24 cellular contexts compared by ENCODE assay signal in the genomic region with DNA sequence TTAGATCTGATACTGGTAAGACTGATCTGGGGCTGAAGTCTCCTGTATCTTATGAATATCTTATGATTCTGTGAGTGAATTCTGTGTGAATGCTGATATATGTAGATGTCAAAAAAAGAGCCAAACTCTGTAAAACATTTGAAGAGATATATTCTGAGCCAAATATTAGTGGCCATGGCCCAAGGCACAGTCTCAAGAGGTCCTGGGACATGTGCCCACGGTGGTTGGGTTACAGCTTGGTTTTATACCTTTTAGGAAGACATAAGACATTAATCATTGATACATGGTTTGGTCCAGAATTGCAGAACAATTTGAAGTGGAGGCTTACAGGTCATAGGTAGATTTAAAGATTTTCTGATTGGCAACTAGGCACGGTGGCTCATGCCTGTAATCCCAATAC.
A peak's percentile ranks its signal among the peaks of the same experiment; 100 is the strongest.
DNase-seq lines count a peak whose midpoint lies in the region; ATAC-seq and TF ChIP-seq lines count a peak whose summit lies in the region.
"Had no signal": no experiment of that assay in that cellular context is flagged by ENCODE, and none has a peak within 500 bp of the region (broad histone marks: within the 10 kb centered on the region; RNA-seq: fewer than 3 reads in every experiment).

No MANE protein-coding gene starts in this region.

- TF ChIP-seq CTCF in heart left ventricle (IDR thresholded peaks at IDR 0.05), result no peak
- no peak for TF ChIP-seq CTCF in HEK293 (tag by site-specific recombination; IDR thresholded peaks at IDR 0.05)

- peak; percentile 80 for ATAC-seq in Right ventricle myocardium superior (ENCODE audit: poor library complexity)
- no peak for ATAC-seq in heart left ventricle
- ATAC-seq in GM21619 (IDR thresholded peaks at IDR 0.05; ENCODE audit: unreplicated experiment), result no peak
- no peak for ATAC-seq in GM19467 (IDR thresholded peaks at IDR 0.05; ENCODE audit: unreplicated experiment)
- ATAC-seq: A549, HCT116 had no signal

- H4K91ac ChIP-seq in trophoblast cell (ENCODE audit: low read depth, low read length), result peak overlapping the region; percentile 34

- no peak overlapping the region for H2AK5ac ChIP-seq in trophoblast cell (ENCODE audit: low read length)

- H2BK12ac ChIP-seq in trophoblast cell (ENCODE audit: low read length), result peak overlapping the region; percentile 82

- no peak overlapping the region for H3K4ac ChIP-seq in trophoblast cell (ENCODE audit: low read depth, low read length)

- no peak overlapping the region for H3K4me2 ChIP-seq in trophoblast cell (ENCODE audit: low read length)
- H3K4me2 ChIP-seq: A549; BLaER1 treated with 17β-estradiol and CSF1 and Interleukin-3, amounts not matched to agents 10 nM and 100 nM; GM23338 had no signal

- no peak overlapping the region for H3K18ac ChIP-seq in trophoblast cell (ENCODE audit: low read length)

- no peak overlapping the region for H4K8ac ChIP-seq in trophoblast cell (ENCODE audit: low read depth, low read length)

- peak overlapping the region; percentile 75 for H3K14ac ChIP-seq in trophoblast cell (ENCODE audit: low read length)

- CTCF ChIA-PET in HEK293 (lab: Yijun Ruan, JAX), result interaction anchor here (0.6 to 0.9 kb wide), 2 partner anchors 10 to 207 kb away, joined by 3 read pairs; no protein-coding TSS in a partner anchor

- H3K27me3 ChIP-seq in heart left ventricle (no peaks in the 10 kb centered on the region), trophoblast cell (ENCODE audit: insufficient read depth, low read length) (no peaks in the 10 kb centered on the region)
- H3K27me3 ChIP-seq: BE2C; BLaER1 treated with 17β-estradiol and CSF1 and Interleukin-3, amounts not matched to agents 10 nM and 100 nM had no signal

- H3K9me3 ChIP-seq in heart left ventricle (no peaks in the 10 kb centered on the region), HEK293 (ENCODE audit: control insufficient read depth, insufficient read depth, low read depth, low read length) (no peaks in the 10 kb centered on the region), trophoblast cell (ENCODE audit: insufficient read depth, low read depth, low read length) (no peaks in the 10 kb centered on the region)
- H3K9me3 ChIP-seq: A549; BE2C; BLaER1 treated with 17β-estradiol and CSF1 and Interleukin-3, amounts not matched to agents 10 nM and 100 nM had no signal

- H3K4me3 ChIP-seq in heart left ventricle, result no peak overlapping the region
- H3K4me3 ChIP-seq in HEK293 (ENCODE audit: low read depth, low read length), result no peak overlapping the region
- H3K4me3 ChIP-seq in trophoblast cell (ENCODE audit: low read depth, low read length), result no peak overlapping the region
- H3K4me3 ChIP-seq: A549; BLaER1 treated with 17β-estradiol and CSF1 and Interleukin-3, amounts not matched to agents 10 nM and 100 nM; GM23338 had no signal

- H3K9ac ChIP-seq in trophoblast cell (ENCODE audit: low read length), result no peak overlapping the region
- H3K9ac ChIP-seq: BLaER1 treated with 17β-estradiol and CSF1 and Interleukin-3, amounts not matched to agents 10 nM and 100 nM had no signal

- no peak overlapping the region for H4K12ac ChIP-seq in trophoblast cell (ENCODE audit: low read depth, low read length)

- H3K27ac ChIP-seq in heart left ventricle (no peak overlapping the region), HEK293 (ENCODE audit: extremely low read depth, low read depth, low read length) (no peak overlapping the region), trophoblast cell (ENCODE audit: low read depth, low read length) (no peak overlapping the region)
- H3K27ac ChIP-seq: A549; BLaER1 treated with 17β-estradiol and CSF1 and Interleukin-3, amounts not matched to agents 10 nM and 100 nM had no signal

- peaks cover 23% of the 10 kb centered on the region for H3K79me1 ChIP-seq in trophoblast cell (ENCODE audit: low read length)

- DNase-seq in Right ventricle myocardium superior, result peak; percentile 48
- DNase-seq in heart left ventricle, result no peak
- DNase-seq in NCI-H446 treated with DMSO at 0.1 percent for 48 hours (lab: John Stamatoyannopoulos, UW), result peak; percentile 42
- DNase-seq in trophoblast cell, result no peak
- DNase-seq in globus pallidus (ENCODE audit: low spot score), result no peak
- DNase-seq: 8988T; ACHN; AML-193; BE2C; Calu3; CD4-positive, alpha-beta memory T cell; COR-L47; DMS53; DMS79 treated with DMSO at 0.1 percent for 48 hours; GF-D8; H9; HFFc6 had no signal

- no peak overlapping the region for H3K23ac ChIP-seq in trophoblast cell (ENCODE audit: low read length)

- peak overlapping the region; percentile 54 for H2BK5ac ChIP-seq in trophoblast cell (ENCODE audit: low read depth, low read length, poor library complexity)

- intact Hi-C loops in Right ventricle myocardium superior (cut with DNase I) (no loop called here), heart left ventricle (cut with DNase I) (loop anchor here in 1 of 10 donors (10.0 kb wide), 1 partner anchor 117 kb away; a partner anchor contains a TSS)

- H2AFZ ChIP-seq in trophoblast cell (ENCODE audit: insufficient read depth, low read length, poor library complexity), result no peak overlapping the region

- H3K36me3 ChIP-seq in heart left ventricle (no peaks in the 10 kb centered on the region), HEK293 (ENCODE audit: control insufficient read depth in 2 of 2, insufficient read depth in 1 of 2, low read length in 2 of 2) (no peaks in the 10 kb centered on the region), trophoblast cell (ENCODE audit: control insufficient read depth in 1 of 2, insufficient read depth in 2 of 2, low read length in 2 of 2) (no peaks in the 10 kb centered on the region)
- H3K36me3 ChIP-seq: BE2C; BLaER1 treated with 17β-estradiol and CSF1 and Interleukin-3, amounts not matched to agents 10 nM and 100 nM had no signal

- peaks cover 1% of the 10 kb centered on the region for H3K79me2 ChIP-seq in trophoblast cell (ENCODE audit: control insufficient read depth, insufficient read depth, low read length, poor library complexity)

- WGBS in heart left ventricle, 4 donors, result 55 to 78% (median 67%) methylated on average over 2 of the region's 2 CpGs
- no CpG with 5 or more reads among the region's 2 CpGs for WGBS in trophoblast cell (ENCODE audit: extremely low coverage, insufficient coverage, insufficient read length)

- H2BK120ac ChIP-seq in trophoblast cell (ENCODE audit: insufficient read depth, low read length, poor library complexity), result peak overlapping the region; percentile 64

- POLR2A ChIA-PET in HEK293 (lab: Yijun Ruan, JAX), result no interaction called here

- no peak for TF ChIP-seq POLR2A in heart left ventricle (IDR thresholded peaks at IDR 0.05)

- H3K4me1 ChIP-seq in heart left ventricle (peaks cover 0 to 6% (median 0%) of the 10 kb centered on the region in 12 donors), HEK293 (ENCODE audit: control insufficient read depth, insufficient read depth, low read length) (no peaks in the 10 kb centered on the region), trophoblast cell (ENCODE audit: control insufficient read depth in 1 of 2, insufficient read depth in 2 of 2, low read length in 2 of 2) (peaks cover 17 to 28% of the 10 kb centered on the region in 2 experiments)
- H3K4me1 ChIP-seq: A549; BE2C; BLaER1 treated with 17β-estradiol and CSF1 and Interleukin-3, amounts not matched to agents 10 nM and 100 nM had no signal

TF ChIP-seq in HEK293, 187 proteins besides CTCF, POLR2A, EP300 and RAD21:
- TF ChIP-seq, protein P1, sequence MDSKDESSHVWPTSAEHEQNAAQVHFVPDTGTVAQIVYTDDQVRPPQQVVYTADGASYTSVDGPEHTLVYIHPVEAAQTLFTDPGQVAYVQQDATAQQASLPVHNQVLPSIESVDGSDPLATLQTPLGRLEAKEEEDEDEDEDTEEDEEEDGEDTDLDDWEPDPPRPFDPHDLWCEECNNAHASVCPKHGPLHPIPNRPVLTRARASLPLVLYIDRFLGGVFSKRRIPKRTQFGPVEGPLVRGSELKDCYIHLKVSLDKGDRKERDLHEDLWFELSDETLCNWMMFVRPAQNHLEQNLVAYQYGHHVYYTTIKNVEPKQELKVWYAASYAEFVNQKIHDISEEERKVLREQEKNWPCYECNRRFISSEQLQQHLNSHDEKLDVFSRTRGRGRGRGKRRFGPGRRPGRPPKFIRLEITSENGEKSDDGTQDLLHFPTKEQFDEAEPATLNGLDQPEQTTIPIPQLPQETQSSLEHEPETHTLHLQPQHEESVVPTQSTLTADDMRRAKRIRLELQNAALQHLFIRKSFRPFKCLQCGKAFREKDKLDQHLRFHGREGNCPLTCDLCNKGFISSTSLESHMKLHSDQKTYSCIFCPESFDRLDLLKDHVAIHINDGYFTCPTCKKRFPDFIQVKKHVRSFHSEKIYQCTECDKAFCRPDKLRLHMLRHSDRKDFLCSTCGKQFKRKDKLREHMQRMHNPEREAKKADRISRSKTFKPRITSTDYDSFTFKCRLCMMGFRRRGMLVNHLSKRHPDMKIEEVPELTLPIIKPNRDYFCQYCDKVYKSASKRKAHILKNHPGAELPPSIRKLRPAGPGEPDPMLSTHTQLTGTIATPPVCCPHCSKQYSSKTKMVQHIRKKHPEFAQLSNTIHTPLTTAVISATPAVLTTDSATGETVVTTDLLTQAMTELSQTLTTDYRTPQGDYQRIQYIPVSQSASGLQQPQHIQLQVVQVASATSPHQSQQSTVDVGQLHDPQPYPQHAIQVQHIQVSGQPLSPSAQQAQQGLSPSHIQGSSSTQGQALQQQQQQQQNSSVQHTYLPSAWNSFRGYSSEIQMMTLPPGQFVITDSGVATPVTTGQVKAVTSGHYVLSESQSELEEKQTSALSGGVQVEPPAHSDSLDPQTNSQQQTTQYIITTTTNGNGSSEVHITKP (tag by site-specific recombination; IDR thresholded peaks at IDR 0.05), result 0 out of 2 replicates have a peak, but pooled peaks have one; percentile 14
- TF ChIP-seq ZNF660 (tag by site-specific recombination; IDR thresholded peaks at IDR 0.05), result no peak
- TF ChIP-seq ZNF830 (tag by site-specific recombination; IDR thresholded peaks at IDR 0.05; ENCODE audit: low read depth), result no peak
- TF ChIP-seq ZNF274 (IDR thresholded peaks at IDR 0.05; ENCODE audit: low read length), result no peak
- no peak for TF ChIP-seq ZNF274 (tag by site-specific recombination; IDR thresholded peaks at IDR 0.05; ENCODE audit: borderline replicate concordance)

Comparison
In these comparisons a context has a peak if more than half of its experiments do, and no peak if none do; other contexts are left out.
1. DNase-seq: peak in Right ventricle myocardium superior (single experiment) and NCI-H446 treated with DMSO at 0.1 percent for 48 hours (single experiment); none in heart left ventricle (0 of 5), trophoblast cell (0 of 2) and globus pallidus (single experiment).